In the genomic region with DNA sequence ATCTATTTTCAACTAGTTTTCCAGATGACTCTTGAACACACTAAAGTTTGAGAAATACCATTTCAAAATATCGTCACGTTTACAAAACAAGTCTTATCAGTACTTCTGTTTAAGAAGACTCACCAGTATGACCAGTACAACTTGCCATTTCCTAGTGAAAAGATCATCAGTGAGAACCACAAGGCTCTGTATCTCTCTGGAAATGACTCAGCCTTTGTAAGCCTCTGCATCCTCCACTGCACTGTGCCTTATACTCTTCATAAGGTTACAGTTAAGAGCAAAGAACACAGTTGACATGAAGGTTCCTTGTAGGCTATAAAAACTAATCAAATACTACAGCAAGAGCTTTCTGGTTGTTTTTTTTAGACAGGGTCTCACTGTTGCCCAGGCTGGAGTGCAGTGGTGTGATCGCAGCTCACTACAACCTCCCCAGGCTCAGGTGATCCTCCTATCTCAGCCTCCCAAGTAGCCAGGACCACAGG, we compare ENCODE assay signal across 1 cellular context.
TF ChIP-seq lines count a peak whose summit lies in the region.

No MANE protein-coding gene starts in this region.

TF ChIP-seq in IMR-90, 13 proteins besides CTCF, POLR2A, EP300 and RAD21 (continued from another document):
- TF ChIP-seq BHLHE40 (IDR thresholded peaks at IDR 0.05; ENCODE audit: low read depth, low read length) (peak; percentile 97), MXI1 (IDR thresholded peaks at IDR 0.05; ENCODE audit: borderline replicate concordance, low read depth, low read length) (no peak), SMC3 (IDR thresholded peaks at IDR 0.05; ENCODE audit: low read depth, low read length) (no peak), ELK1 (IDR thresholded peaks at IDR 0.05; ENCODE audit: borderline replicate concordance, low read depth, low read length) (no peak), MAFK (IDR thresholded peaks at IDR 0.05; ENCODE audit: low read depth, low read length) (peak; percentile 31; the same call in 1 of the 2 replicates), RFX5 (IDR thresholded peaks at IDR 0.05; ENCODE audit: low read depth, low read length) (no peak), CEBPB (IDR thresholded peaks at IDR 0.05; ENCODE audit: low read depth, low read length) (peak; percentile 66), CHD1 (IDR thresholded peaks at IDR 0.05; ENCODE audit: low read depth, low read length) (no peak), FOS (IDR thresholded peaks at IDR 0.05; ENCODE audit: low read depth, low read length) (peak; percentile 82), NFE2L2 (IDR thresholded peaks at IDR 0.05; ENCODE audit: low read depth, low read length) (peak; percentile 63; the same call in 1 of the 2 replicates), MAZ (IDR thresholded peaks at IDR 0.05; ENCODE audit: borderline replicate concordance, low read depth, low read length) (no peak)
